Comparison of ENCODE assay signal across 1 cellular context in genomic region chr2:58973831-58974281, GRCh38.
TF ChIP-seq lines count a peak whose summit lies in the region.

No MANE protein-coding gene starts in this region.

TF ChIP-seq in H1, 55 proteins besides CTCF, POLR2A, EP300 and RAD21 (continued from another document):
- TF ChIP-seq PHF8 (conservative IDR thresholded peaks at IDR 0.05; ENCODE audit: low read depth, low read length) (no peak), POU5F1 (IDR thresholded peaks at IDR 0.05; ENCODE audit: low read depth, low read length) (no peak), SP2 (IDR thresholded peaks at IDR 0.05; ENCODE audit: low read length) (no peak), ASH2L (IDR thresholded peaks at IDR 0.05; ENCODE audit: low read length) (peak; percentile 79), CHD2 (IDR thresholded peaks at IDR 0.05; ENCODE audit: low read length) (no peak), EGR1 (IDR thresholded peaks at IDR 0.05; ENCODE audit: borderline replicate concordance, low read depth, low read length) (0 out of 2 replicates have a peak, but pooled peaks have one; percentile 2), TAF7 (optimal IDR thresholded peaks at IDR 0.05; ENCODE audit: borderline replicate concordance, low read depth, low read length) (no peak), CHD7 (IDR thresholded peaks at IDR 0.05; ENCODE audit: insufficient replicate concordance, low read length) (no peak), SAP30 (IDR thresholded peaks at IDR 0.05; ENCODE audit: insufficient read depth, insufficient replicate concordance, low read length) (no peak), CTBP2 (IDR thresholded peaks at IDR 0.05; ENCODE audit: borderline replicate concordance, insufficient read depth, insufficient read length, low read length) (no peak), E2F6 (IDR thresholded peaks at IDR 0.05) (no peak), JUND (IDR thresholded peaks at IDR 0.05; ENCODE audit: low read length) (no peak), HDAC6 (IDR thresholded peaks at IDR 0.05; ENCODE audit: low read depth, low read length) (no peak), CHD1 (IDR thresholded peaks at IDR 0.05; ENCODE audit: low read depth, low read length) (no peak), SP4 (IDR thresholded peaks at IDR 0.05; ENCODE audit: low read length) (no peak), SIRT6 (IDR thresholded peaks at IDR 0.05; ENCODE audit: low read length) (no peak), SP1 (IDR thresholded peaks at IDR 0.05; ENCODE audit: low read depth, low read length) (peak; percentile 80), SRF (IDR thresholded peaks at IDR 0.05; ENCODE audit: low read depth, low read length) (no peak), KDM5A (IDR thresholded peaks at IDR 0.05; ENCODE audit: low read length) (no peak), CREB1 (IDR thresholded peaks at IDR 0.05) (no peak), YY1 (IDR thresholded peaks at IDR 0.05; ENCODE audit: low read depth, low read length) (no peak), TEAD4 (IDR thresholded peaks at IDR 0.05; ENCODE audit: low read depth, low read length) (no peak), BRCA1 (IDR thresholded peaks at IDR 0.05; ENCODE audit: low read depth, low read length) (no peak), FOSL1 (IDR thresholded peaks at IDR 0.05; ENCODE audit: insufficient read depth, low read depth, low read length) (no peak)
